In the genomic region with DNA sequence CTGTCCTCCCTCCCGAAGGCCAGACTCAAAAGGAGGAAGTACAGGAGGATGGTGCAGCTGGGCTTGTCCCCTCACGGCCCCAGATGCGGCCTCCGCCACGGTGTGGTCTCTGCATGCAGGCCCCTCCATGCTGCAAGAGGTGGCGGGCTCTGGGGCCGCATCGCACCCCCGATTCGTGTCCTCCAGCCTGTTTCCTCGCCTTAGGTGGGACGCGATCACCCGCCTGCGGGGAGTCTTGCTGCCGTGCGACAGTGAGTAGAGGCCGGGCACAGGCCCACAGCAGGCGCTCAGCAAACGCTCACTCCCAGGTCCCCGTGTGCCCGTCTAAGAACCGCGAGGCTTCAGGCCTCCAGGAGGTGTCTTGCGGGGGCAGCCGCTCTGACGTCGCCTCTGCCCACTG, we compare ENCODE assay signal across 21 cellular contexts. TPM values are rescaled to one million over a fixed set of nuclear protein-coding genes. Genes with fewer than 3 reads are reported as not detected.
DNase-seq lines count a peak whose midpoint lies in the region; ATAC-seq and TF ChIP-seq lines count a peak whose summit lies in the region.
"Had no signal": no experiment of that assay in that cellular context is flagged by ENCODE, and none has a peak within 500 bp of the region (broad histone marks: within the 10 kb centered on the region; RNA-seq: fewer than 3 reads in every experiment).

No MANE protein-coding gene starts in this region.

- no peaks in the 10 kb centered on the region for H3K36me3 Mint-ChIP-seq in neural crest cell (ENCODE audit: low read depth)
- H3K36me3 Mint-ChIP-seq: CD4-positive, CD25-positive, alpha-beta regulatory T cell; CD8-positive, alpha-beta T cell had no signal

- no peak for TF ChIP-seq POLR2A in esophagus muscularis mucosa (IDR thresholded peaks at IDR 0.05; ENCODE audit: low read depth)

- H3K4me3 ChIP-seq in BLaER1 = no peak overlapping the region
- H3K4me3 ChIP-seq in esophagus muscularis mucosa = no peak overlapping the region
- H3K4me3 ChIP-seq: A549, GM23248 had no signal

- no peak for ATAC-seq in GM19455 (IDR thresholded peaks at IDR 0.05; ENCODE audit: unreplicated experiment)
- ATAC-seq: A549; CD8-positive, alpha-beta T cell had no signal

- TF ChIP-seq EP300 in esophagus muscularis mucosa (IDR thresholded peaks at IDR 0.05) = no peak

- H3K4me3 Mint-ChIP-seq in neural crest cell = no peak overlapping the region
- H3K4me3 Mint-ChIP-seq: CD4-positive, CD25-positive, alpha-beta regulatory T cell; CD8-positive, alpha-beta T cell had no signal

- H3K27me3 ChIP-seq in BLaER1 (peaks cover 9% of the 10 kb centered on the region; the same call in 1 of the 2 replicates), esophagus muscularis mucosa (no peaks in the 10 kb centered on the region)
- H3K27me3 ChIP-seq: BE2C had no signal

- H3K9me3 ChIP-seq in BLaER1 = no peaks in the 10 kb centered on the region
- H3K9me3 ChIP-seq in esophagus muscularis mucosa = no peaks in the 10 kb centered on the region
- H3K9me3 ChIP-seq: A549, BE2C, Caco-2 had no signal

- H4K20me1 ChIP-seq in BLaER1 = no peaks in the 10 kb centered on the region

- no peak for TF ChIP-seq CTCF in neural crest cell (conservative IDR thresholded peaks at IDR 0.05)
- no peak for TF ChIP-seq CTCF in esophagus muscularis mucosa (IDR thresholded peaks at IDR 0.05)

- H3K36me3 ChIP-seq in BLaER1 (no peaks in the 10 kb centered on the region), esophagus muscularis mucosa (no peaks in the 10 kb centered on the region)
- H3K36me3 ChIP-seq: BE2C had no signal

- H3K4me1 Mint-ChIP-seq in neural crest cell = no peaks in the 10 kb centered on the region
- H3K4me1 Mint-ChIP-seq: CD4-positive, CD25-positive, alpha-beta regulatory T cell had no signal

- peak; percentile 58 for DNase-seq in MV-4-11 (lab: John Stamatoyannopoulos, UW)
- no peak for DNase-seq in neural crest cell (ENCODE audit: low read depth, low spot score)
- no peak for DNase-seq in esophagus muscularis mucosa (ENCODE audit: extremely low spot score)
- no peak for DNase-seq in kidney glomerular epithelial cell (lab: John Stamatoyannopoulos, UW)
- DNase-seq: 8988T; ACHN; AML-193; BE2C; Caco-2; CD4-positive, CD25-positive, alpha-beta regulatory T cell; CD8-positive, alpha-beta T cell; DMS153; DND-41; GDM1; GM23248; H7; HCEC 1CT had no signal

- H3K4me1 ChIP-seq in BLaER1 (peaks cover 54% of the 10 kb centered on the region), esophagus muscularis mucosa (peaks cover 13 to 24% (median 22%) of the 10 kb centered on the region in 4 donors)
- H3K4me1 ChIP-seq: A549, BE2C, Caco-2 had no signal

- peak overlapping the region; percentile 82 for H3K4me2 ChIP-seq in BLaER1
- H3K4me2 ChIP-seq: A549 had no signal

- no peaks in the 10 kb centered on the region for H3K9me3 Mint-ChIP-seq in neural crest cell
- H3K9me3 Mint-ChIP-seq: CD4-positive, CD25-positive, alpha-beta regulatory T cell; CD8-positive, alpha-beta T cell had no signal

- H3K27ac ChIP-seq in BLaER1 (no peak overlapping the region), esophagus muscularis mucosa (replicated peaks in 1 of 4) (no peak overlapping the region)
- H3K27ac ChIP-seq: A549, C4-2B, GM23248 had no signal

- peak overlapping the region; percentile 58 for H3K27ac Mint-ChIP-seq in neural crest cell (ENCODE audit: unreplicated experiment)
- H3K27ac Mint-ChIP-seq: CD4-positive, CD25-positive, alpha-beta regulatory T cell; CD8-positive, alpha-beta T cell had no signal

- no peak overlapping the region for H3K9ac ChIP-seq in BLaER1
- H3K9ac ChIP-seq: GM23248 had no signal

- no peaks in the 10 kb centered on the region for H3K27me3 Mint-ChIP-seq in neural crest cell (ENCODE audit: low read depth)
- H3K27me3 Mint-ChIP-seq: CD4-positive, CD25-positive, alpha-beta regulatory T cell had no signal

- intact Hi-C loops in esophagus muscularis mucosa (cut with DNase I) = no loop called here

- 95% methylated on average over 19 of the region's 28 CpGs for WGBS in esophagus muscularis mucosa

RNA-seq across cellular contexts. Expression of gene FAM20C, which starts 13.9 kb away (rescaled TPM):
- total RNA-seq in neural crest cell (21.9 and 22.7 TPM in 2 replicates), esophagus muscularis mucosa (10 to 100 TPM; 46.5 to 79.2 (median 69.8) TPM)
- total RNA-seq: CD4-positive, CD25-positive, alpha-beta regulatory T cell had no signal
